ENCODE assay signal across 1 cellular context in the genomic region with DNA sequence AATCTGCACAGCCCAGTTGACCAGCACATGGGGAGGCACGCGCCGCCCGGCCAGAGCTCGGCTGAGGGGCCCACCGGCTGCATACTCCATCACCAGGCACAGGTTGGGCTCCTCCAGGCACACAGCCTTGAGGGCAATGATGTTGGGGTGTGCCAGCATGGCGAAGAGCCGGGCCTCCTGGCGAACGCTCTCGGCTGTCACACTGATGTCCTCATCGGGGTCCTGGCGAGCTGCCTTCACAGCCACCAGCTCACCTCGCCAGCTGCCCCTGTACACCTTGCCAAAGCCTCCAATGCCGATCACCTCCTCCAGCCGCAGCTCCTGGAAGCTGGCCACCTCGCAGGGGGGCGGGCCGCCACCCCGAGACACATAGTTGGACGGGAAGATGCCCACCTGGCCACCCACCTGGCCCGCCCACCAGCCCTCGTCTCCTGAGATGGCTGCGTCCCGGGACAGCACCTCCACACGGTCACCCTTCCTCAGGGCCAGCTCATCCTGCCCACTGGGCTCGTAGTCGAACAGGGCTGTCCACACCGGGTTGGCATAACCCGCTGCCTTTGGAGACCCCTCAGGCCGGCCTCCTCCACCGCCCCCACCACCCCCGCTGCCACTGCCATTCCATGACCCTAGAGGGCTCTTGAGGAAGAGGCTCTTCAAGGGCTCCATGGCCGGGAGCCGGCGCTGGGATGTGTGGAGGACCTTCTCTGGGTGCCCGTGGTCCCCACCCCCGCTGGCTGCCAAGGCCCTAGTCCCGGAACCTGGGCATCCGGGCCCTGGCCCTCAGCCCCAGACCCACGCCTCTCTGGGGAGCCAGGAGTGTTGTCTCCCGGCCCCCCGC.
TF ChIP-seq lines count a peak whose summit lies in the region.

No MANE protein-coding gene starts in this region.

TF ChIP-seq in endothelial cell of umbilical vein, 7 proteins besides CTCF, POLR2A, EP300 and RAD21 (continued from another document):
- TF ChIP-seq EZH2 (IDR thresholded peaks at IDR 0.05; ENCODE audit: borderline replicate concordance, low read depth, low read length, severe bottlenecking), result no peak
